In the genomic region with DNA sequence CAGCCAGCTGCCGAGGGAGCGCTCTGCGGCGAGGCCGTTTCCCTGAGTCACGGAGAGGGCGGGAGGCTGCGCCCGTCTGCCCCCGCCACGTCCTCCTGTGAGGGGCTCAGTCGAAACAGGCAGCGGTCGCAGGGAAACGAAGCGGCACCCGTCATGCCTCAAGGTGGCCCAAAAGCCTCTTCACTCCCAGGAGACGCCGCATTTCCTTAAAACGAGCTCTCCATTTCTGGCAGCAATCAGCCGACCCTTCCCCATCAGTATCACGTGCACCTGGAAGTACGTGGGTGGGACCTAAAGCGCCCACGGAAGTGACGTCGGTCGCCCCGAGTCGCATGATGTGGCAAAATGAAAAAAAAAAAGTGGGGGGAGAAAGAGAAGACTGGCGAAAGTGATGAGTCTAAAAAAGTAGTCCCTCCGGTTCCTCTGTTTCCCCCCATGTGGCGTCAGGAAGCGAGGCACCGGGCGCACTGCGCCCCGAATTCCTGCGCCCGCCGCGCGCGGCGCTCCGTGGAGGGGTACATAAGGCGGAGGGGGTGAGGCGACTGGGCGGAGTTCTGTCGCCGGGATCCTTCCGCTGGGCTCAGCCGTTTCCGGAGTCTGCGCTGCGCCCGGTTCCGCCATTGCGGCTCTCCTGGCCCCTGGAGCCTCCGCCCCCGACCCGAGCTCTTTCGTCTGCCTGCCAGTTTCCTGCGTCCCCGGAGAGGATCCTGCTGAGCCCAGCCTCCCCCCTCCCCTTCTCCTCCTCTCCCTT, we compare ENCODE assay signal across 8 cellular contexts. TPM values are rescaled to one million over a fixed set of nuclear protein-coding genes. Genes with fewer than 3 reads are reported as not detected.
DNase-seq lines count a peak whose midpoint lies in the region; ATAC-seq and TF ChIP-seq lines count a peak whose summit lies in the region.

A gene (plus strand): TSS at position 583 of the 751 bp plus-strand sequence. CDS start 237 bp downstream, outside the sequence.

- H3K4me3 ChIP-seq in HUES64 (ENCODE audit: low read length) (peak within 1 kb of the TSS; percentile 85), OCI-LY1 (ENCODE audit: low read depth, low read length, poor library complexity, severe bottlenecking) (peak within 1 kb of the TSS; percentile 97)

- H3K9ac ChIP-seq in HUES64 (ENCODE audit: low read depth, low read length), result peak within 1 kb of the TSS; percentile 97
- H3K9ac ChIP-seq in OCI-LY1 (ENCODE audit: low read length), result peak within 1 kb of the TSS; percentile 100

- H3F3A ChIP-seq in OCI-LY1 (ENCODE audit: insufficient read depth, low read length), result no peaks in the 10 kb centered on the region

- H3K9me2 ChIP-seq in OCI-LY1 (ENCODE audit: low read depth, low read length), result no peaks in the 10 kb centered on the region

- H3K9me3 Mint-ChIP-seq in Calu3 (ENCODE audit: low read depth, unreplicated experiment), result no peaks in the 10 kb centered on the region
- no peaks in the 10 kb centered on the region for H3K9me3 Mint-ChIP-seq in endothelial cell (ENCODE audit: unreplicated experiment)
- no peaks in the 10 kb centered on the region for H3K9me3 Mint-ChIP-seq in mesothelial cell of epicardium

- ATAC-seq in GM21447 (IDR thresholded peaks at IDR 0.05; ENCODE audit: unreplicated experiment), result peak; percentile 66

- peaks cover 46% of the 10 kb centered on the region for H3K79me2 ChIP-seq in OCI-LY1 (ENCODE audit: insufficient read depth, low read length)

- no peaks in the 10 kb centered on the region for H3K27me3 Mint-ChIP-seq in Calu3 (ENCODE audit: unreplicated experiment)
- H3K27me3 Mint-ChIP-seq in endothelial cell (ENCODE audit: unreplicated experiment), result peaks cover 11% of the 10 kb centered on the region
- no peaks in the 10 kb centered on the region for H3K27me3 Mint-ChIP-seq in mesothelial cell of epicardium (ENCODE audit: low read depth)

- H3K36me3 Mint-ChIP-seq in Calu3 (ENCODE audit: insufficient read depth, unreplicated experiment) (peaks cover 52% of the 10 kb centered on the region), endothelial cell (ENCODE audit: low read depth, unreplicated experiment) (peaks cover 7% of the 10 kb centered on the region), mesothelial cell of epicardium (no peaks in the 10 kb centered on the region)

- H3K27ac Mint-ChIP-seq in Calu3 (ENCODE audit: unreplicated experiment) (peak within 1 kb of the TSS; percentile 98), endothelial cell (ENCODE audit: unreplicated experiment) (peak within 1 kb of the TSS; percentile 99), mesothelial cell of epicardium (peak within 1 kb of the TSS; percentile 100)

- no peaks in the 10 kb centered on the region for H3K9me3 ChIP-seq in HUES64 (ENCODE audit: insufficient read depth, low read depth, low read length)
- H3K9me3 ChIP-seq in OCI-LY1 (ENCODE audit: low read length), result no peaks in the 10 kb centered on the region

- DNase-seq in Calu3 (peak; percentile 87), endothelial cell (ENCODE audit: low spot score) (peak; percentile 89), mesothelial cell of epicardium (ENCODE audit: low spot score in 2 of 2, unreplicated experiment in 2 of 2) (peak; percentile 85 to 91)
- DNase-seq in activated CD8-positive, alpha-beta memory T cell treated with anti-CD3 and anti-CD28 coated beads, Interleukin-2, amount 50 U/mL, for 48 hours, result peak; percentile 95
- peak; percentile 87 to 92 for DNase-seq in stimulated activated CD8-positive, alpha-beta memory T cell treated with anti-CD3 and anti-CD28 coated beads, Interleukin-15, amount 100 ng/mL, for 48 hours (ENCODE audit: low read depth in 2 of 2)

- WGBS in HUES64, result under 1% methylated on average over 65 of the region's 65 CpGs

- H4K20me1 ChIP-seq in OCI-LY1 (ENCODE audit: insufficient read depth, low read length), result 0 out of 2 replicates have a peak, but pooled peaks cover 7% of the 10 kb centered on the region

- H3K4me3 Mint-ChIP-seq in Calu3 (ENCODE audit: low read depth, unreplicated experiment) (peak within 1 kb of the TSS; percentile 91), endothelial cell (ENCODE audit: unreplicated experiment) (peak within 1 kb of the TSS; percentile 99), mesothelial cell of epicardium (peak within 1 kb of the TSS; percentile 94)

- H3K27ac ChIP-seq in HUES64 (ENCODE audit: low read depth, low read length), result peak within 1 kb of the TSS; percentile 98
- H3K27ac ChIP-seq in OCI-LY1 (ENCODE audit: low read depth, low read length, poor library complexity, severe bottlenecking), result peak within 1 kb of the TSS; percentile 93

- H3K27me3 ChIP-seq in HUES64 (ENCODE audit: insufficient read depth, low read length) (no peaks in the 10 kb centered on the region), OCI-LY1 (ENCODE audit: insufficient read depth, low read length) (no peaks in the 10 kb centered on the region)

- H3K4me1 ChIP-seq in HUES64 (ENCODE audit: insufficient read depth, low read length) (peaks cover 40% of the 10 kb centered on the region), OCI-LY1 (ENCODE audit: insufficient read depth, low read length, severe bottlenecking) (peaks cover 48% of the 10 kb centered on the region)

- intact Hi-C loops in Calu3 (cut with micrococcal nuclease; ENCODE audit: unreplicated experiment), result loop anchor here (10.0 kb wide), 1 partner anchor 65 kb away; no protein-coding TSS in a partner anchor

- H3K4me1 Mint-ChIP-seq in Calu3 (ENCODE audit: low read depth, unreplicated experiment), result peaks cover 16% of the 10 kb centered on the region
- H3K4me1 Mint-ChIP-seq in endothelial cell (ENCODE audit: unreplicated experiment), result peaks cover 31% of the 10 kb centered on the region
- peaks cover 47% of the 10 kb centered on the region for H3K4me1 Mint-ChIP-seq in mesothelial cell of epicardium

- CTCF ChIA-PET in Calu3 (lab: Charles Lee), result interaction anchor here (0.6 to 1.0 kb wide), 3 partner anchors 11 to 1113 kb away, joined by 3 to 5 read pairs (median 4); no protein-coding TSS in a partner anchor

- H3K36me3 ChIP-seq in HUES64 (ENCODE audit: insufficient read depth, low read length) (0 out of 2 replicates have a peak, but pooled peaks cover 11% of the 10 kb centered on the region), OCI-LY1 (ENCODE audit: insufficient read depth, low read length) (peaks cover 30% of the 10 kb centered on the region; the same call in 1 of the 2 replicates)

- no peak within 1 kb of the TSS; the same call in 1 of the 2 replicates for H2AFZ ChIP-seq in OCI-LY1 (ENCODE audit: low read length)

- TF ChIP-seq CTCF in Calu3 (IDR thresholded peaks at IDR 0.05; ENCODE audit: unreplicated experiment) (no peak), OCI-LY1 (IDR thresholded peaks at IDR 0.05; ENCODE audit: low read length) (no peak), endothelial cell (IDR thresholded peaks at IDR 0.05; ENCODE audit: unreplicated experiment) (no peak), mesothelial cell of epicardium (IDR thresholded peaks at IDR 0.05; ENCODE audit: unreplicated experiment) (no peak)

- H3K4me2 ChIP-seq in OCI-LY1 (ENCODE audit: low read length), result peak within 1 kb of the TSS; percentile 73

- no TSS peak for BruUV-seq in Calu3 (replicated peaks; lab: Mats Ljungman, UMichigan)

RNA-seq across cellular contexts. Expression of the gene that starts here (rescaled TPM):
- total RNA-seq in Calu3 (2022) (187 and 212 TPM in 2 replicates), endothelial cell (ENCODE audit: unreplicated experiment) (273 TPM), mesothelial cell of epicardium (192 to 201 TPM (median 192 TPM) in 3 replicates)
- 179 TPM for polyA plus RNA-seq in HUES64 (2013, experiment 1 of 2)
- polyA plus RNA-seq in HUES64 (2013, experiment 2 of 2), result 167 TPM

Comparison
In these comparisons a context has a peak if more than half of its experiments do, and no peak if none do; other contexts are left out.
1. Peak in every context shown above with its lines: DNase-seq, ATAC-seq, H3K4me3 ChIP-seq and H3K27ac ChIP-seq.